Comparison of ENCODE assay signal across 17 cellular contexts in genomic region chr2:64201086-64201627, GRCh38. TPM values are rescaled to one million over a fixed set of nuclear protein-coding genes. Genes with fewer than 3 reads are reported as not detected.
DNase-seq lines count a peak whose midpoint lies in the region; ATAC-seq and TF ChIP-seq lines count a peak whose summit lies in the region.
"Had no signal": no experiment of that assay in that cellular context is flagged by ENCODE, and none has a peak within 500 bp of the region (broad histone marks: within the 10 kb centered on the region; RNA-seq: fewer than 3 reads in every experiment).

No MANE protein-coding gene starts in this region.

- H3K27me3 ChIP-seq in ascending aorta (no peaks in the 10 kb centered on the region), left lung (no peaks in the 10 kb centered on the region)

- no peaks in the 10 kb centered on the region for H3K27me3 Mint-ChIP-seq in activated naive CD4-positive, alpha-beta T cell treated with anti-CD3 and anti-CD28 coated beads, Interleukin-2, amount 50 U/mL, for 24 hours
- no peaks in the 10 kb centered on the region for H3K27me3 Mint-ChIP-seq in type B pancreatic cell
- H3K27me3 Mint-ChIP-seq: dendritic cell treated with granulocyte-macrophage colony-stimulating factor and Interleukin-4, amounts not matched to agents 40 ng/mL and 50 ng/mL, for 4 days; IgD-negative memory B cell had no signal

- peak overlapping the region; percentile 92 for H3K27ac Mint-ChIP-seq in activated naive CD4-positive, alpha-beta T cell treated with anti-CD3 and anti-CD28 coated beads, Interleukin-2, amount 50 U/mL, for 24 hours
- no peak overlapping the region for H3K27ac Mint-ChIP-seq in activated naive CD4-positive, alpha-beta T cell treated with anti-CD3 and anti-CD28 coated beads, Interleukin-2, amount 50 U/mL, for 72 hours
- H3K27ac Mint-ChIP-seq in type B pancreatic cell: peak overlapping the region; percentile 99
- H3K27ac Mint-ChIP-seq: dendritic cell treated with granulocyte-macrophage colony-stimulating factor and Interleukin-4, amounts not matched to agents 40 ng/mL and 50 ng/mL, for 4 days; IgD-negative memory B cell; stimulated activated effector memory CD8-positive, alpha-beta T cell treated with anti-CD3 and anti-CD28 coated beads, Interleukin-12 subunit alpha, Interleukin-12 subunit beta, amount 100 ng/mL, for 72 hours; T-helper 2 cell treated with Interferon-gamma antibody and Interleukin-4, amounts not matched to agents 5 μg/mL and 100 μg/mL, for 36 hours had no signal

- H3K4me1 ChIP-seq in ascending aorta (peaks cover 5 to 19% of the 10 kb centered on the region in 2 donors), left lung (peaks cover 26 to 31% of the 10 kb centered on the region in 2 donors)

- intact Hi-C loops in ascending aorta (cut with DNase I): loop anchor here (5.0 kb wide), 1 partner anchor 59 kb away; the partner anchor contains the start of gene PELI1
- intact Hi-C loops in left lung (cut with DNase I): no loop called here

- peaks cover 70% of the 10 kb centered on the region for H3K4me1 Mint-ChIP-seq in activated naive CD4-positive, alpha-beta T cell treated with anti-CD3 and anti-CD28 coated beads, Interleukin-2, amount 50 U/mL, for 24 hours
- peaks cover 45% of the 10 kb centered on the region for H3K4me1 Mint-ChIP-seq in type B pancreatic cell (ENCODE audit: unreplicated experiment)

- peaks cover 5% of the 10 kb centered on the region for H3K36me3 Mint-ChIP-seq in activated naive CD4-positive, alpha-beta T cell treated with anti-CD3 and anti-CD28 coated beads, Interleukin-2, amount 50 U/mL, for 24 hours
- peaks cover 0 to 11% of the 10 kb centered on the region in 2 donors for H3K36me3 Mint-ChIP-seq in activated naive CD4-positive, alpha-beta T cell treated with anti-CD3 and anti-CD28 coated beads, Interleukin-2, amount 50 U/mL, for 72 hours
- H3K36me3 Mint-ChIP-seq in type B pancreatic cell: peaks cover 4% of the 10 kb centered on the region

- H3K27ac ChIP-seq in ascending aorta: peak overlapping the region; percentile 7 to 48
- peak overlapping the region; percentile 15 to 83 for H3K27ac ChIP-seq in left lung

- no peaks in the 10 kb centered on the region for H3K36me3 ChIP-seq in ascending aorta
- H3K36me3 ChIP-seq in left lung: no peaks in the 10 kb centered on the region

- TF ChIP-seq CTCF in ascending aorta (IDR thresholded peaks at IDR 0.05) (no peak), left lung (IDR thresholded peaks at IDR 0.05) (no peak), type B pancreatic cell (conservative IDR thresholded peaks at IDR 0.05) (no peak)

- H3K4me3 ChIP-seq in ascending aorta: no peak overlapping the region
- no peak overlapping the region for H3K4me3 ChIP-seq in left lung
- H3K4me3 ChIP-seq: lung had no signal

- H3K9me3 Mint-ChIP-seq in activated naive CD4-positive, alpha-beta T cell treated with anti-CD3 and anti-CD28 coated beads, Interleukin-2, amount 50 U/mL, for 24 hours: peaks cover 9% of the 10 kb centered on the region
- H3K9me3 Mint-ChIP-seq in activated naive CD4-positive, alpha-beta T cell treated with anti-CD3 and anti-CD28 coated beads, Interleukin-2, amount 50 U/mL, for 72 hours: peaks cover 3% of the 10 kb centered on the region in 2 donors
- peaks cover 5% of the 10 kb centered on the region for H3K9me3 Mint-ChIP-seq in type B pancreatic cell
- H3K9me3 Mint-ChIP-seq: dendritic cell treated with granulocyte-macrophage colony-stimulating factor and Interleukin-4, amounts not matched to agents 40 ng/mL and 50 ng/mL, for 4 days; stimulated activated effector memory CD8-positive, alpha-beta T cell treated with anti-CD3 and anti-CD28 coated beads, Interleukin-12 subunit alpha, Interleukin-12 subunit beta, amount 100 ng/mL, for 72 hours had no signal

- peak overlapping the region; percentile 31 for H3K4me3 Mint-ChIP-seq in activated naive CD4-positive, alpha-beta T cell treated with anti-CD3 and anti-CD28 coated beads, Interleukin-2, amount 50 U/mL, for 24 hours
- no peak overlapping the region for H3K4me3 Mint-ChIP-seq in type B pancreatic cell
- H3K4me3 Mint-ChIP-seq: dendritic cell treated with granulocyte-macrophage colony-stimulating factor and Interleukin-4, amounts not matched to agents 40 ng/mL and 50 ng/mL, for 4 days; IgD-negative memory B cell; stimulated activated effector memory CD8-positive, alpha-beta T cell treated with anti-CD3 and anti-CD28 coated beads, Interleukin-12 subunit alpha, Interleukin-12 subunit beta, amount 100 ng/mL, for 72 hours; T-helper 2 cell treated with Interferon-gamma antibody and Interleukin-4, amounts not matched to agents 5 μg/mL and 100 μg/mL, for 36 hours had no signal

- no peak for ATAC-seq in activated naive CD4-positive, alpha-beta T cell treated with anti-CD3 and anti-CD28 coated beads, Interleukin-2, amount 50 U/mL, for 72 hours
- ATAC-seq in left lung: peak; percentile 36
- ATAC-seq in GM19467 (IDR thresholded peaks at IDR 0.05; ENCODE audit: unreplicated experiment): no peak
- ATAC-seq: stimulated activated effector memory CD8-positive, alpha-beta T cell treated with anti-CD3 and anti-CD28 coated beads, Interleukin-12 subunit alpha, Interleukin-12 subunit beta, amount 100 ng/mL, for 72 hours had no signal

- H3K9me3 ChIP-seq in ascending aorta: no peaks in the 10 kb centered on the region
- H3K9me3 ChIP-seq in left lung: no peaks in the 10 kb centered on the region

- no peak for DNase-seq in activated naive CD4-positive, alpha-beta T cell treated with anti-CD3 and anti-CD28 coated beads, Interleukin-2, amount 50 U/mL, for 72 hours (ENCODE audit: low spot score in 2 of 2)
- no peak for DNase-seq in ascending aorta (ENCODE audit: low spot score in 2 of 2)
- no peak for DNase-seq in left lung
- no peak for DNase-seq in type B pancreatic cell (ENCODE audit: extremely low spot score, unreplicated experiment)
- no peak for DNase-seq in NCI-H526 treated with DMSO at 0.1 percent for 48 hours (lab: John Stamatoyannopoulos, UW)
- no peak for DNase-seq in SW 1271 (lab: John Stamatoyannopoulos, UW)
- DNase-seq: Calu3, HCEC 1CT, NCI-H1436, NCI-H510A treated with DMSO at 0.1 percent for 48 hours had no signal

RNA-seq across cellular contexts. Expression of gene PELI1, which starts 56.9 kb away (rescaled TPM):
- total RNA-seq in activated naive CD4-positive, alpha-beta T cell treated with anti-CD3 and anti-CD28 coated beads, Interleukin-2, amount 50 U/mL, for 72 hours: 10 to 100 TPM; 32.7 to 38.7 TPM
- 140 TPM for total RNA-seq in ascending aorta
- total RNA-seq in left lung: 10 to 100 TPM; 37.5 to 41.3 TPM
- 57.5 and 58.2 TPM in 2 replicates for total RNA-seq in type B pancreatic cell (ENCODE audit: low replicate concordance)

Comparison
In these comparisons a context has a peak if more than half of its experiments do, and no peak if none do; other contexts are left out.
1. H3K27ac Mint-ChIP-seq: peak in activated naive CD4-positive, alpha-beta T cell treated with anti-CD3 and anti-CD28 coated beads, Interleukin-2, amount 50 U/mL, for 24 hours (single experiment) and type B pancreatic cell (single experiment); none in activated naive CD4-positive, alpha-beta T cell treated with anti-CD3 and anti-CD28 coated beads, Interleukin-2, amount 50 U/mL, for 72 hours (0 of 2).